In genomic region chr7:141460781-141461715, GRCh38 we compare ENCODE assay signal across 11 cellular contexts.
DNase-seq lines count a peak whose midpoint lies in the region; ATAC-seq and TF ChIP-seq lines count a peak whose summit lies in the region.
"Had no signal": no experiment of that assay in that cellular context is flagged by ENCODE, and none has a peak within 500 bp of the region (broad histone marks: within the 10 kb centered on the region; RNA-seq: fewer than 3 reads in every experiment).

No MANE protein-coding gene starts in this region.

- dilution Hi-C loops in IMR-90 (cut with HindIII; ENCODE audit: low sequenced_read_pairs, unreplicated experiment): no loop called here

- H3K4me1 ChIP-seq in IMR-90 (ENCODE audit: control insufficient read depth, insufficient read depth, low read length) (no peaks in the 10 kb centered on the region), osteoblast (ENCODE audit: insufficient read depth, low read length) (no peaks in the 10 kb centered on the region)

- H2AK9ac ChIP-seq in IMR-90 (replicated peaks; ENCODE audit: low read depth, low read length, poor library complexity): no peak overlapping the region

- no peak overlapping the region for H3K56ac ChIP-seq in IMR-90 (ENCODE audit: extremely low read depth, insufficient read depth, low read length)

- H3K4me2 ChIP-seq in IMR-90 (ENCODE audit: low read depth, low read length): no peak overlapping the region
- H3K4me2 ChIP-seq in osteoblast (ENCODE audit: insufficient read depth, low read length): no peak overlapping the region

- no peaks in the 10 kb centered on the region for H3K79me2 ChIP-seq in osteoblast (ENCODE audit: insufficient read depth, low read length)

- POLR2A ChIA-PET in IMR-90 (lab: Charles Lee; ENCODE audit: unreplicated experiment): no interaction called here

- H2BK15ac ChIP-seq in IMR-90 (ENCODE audit: low read depth, low read length): no peak overlapping the region

- CTCF ChIA-PET in IMR-90 (lab: Yijun Ruan, JAX): no interaction called here

- no peak overlapping the region for H3K4me3 Mint-ChIP-seq in natural killer cell
- H3K4me3 Mint-ChIP-seq: CD8-positive, alpha-beta memory T cell had no signal

- H2BK120ac ChIP-seq in IMR-90 (ENCODE audit: low read depth, low read length): no peak overlapping the region

- WGBS in IMR-90 (ENCODE audit: extremely low coverage in 2 of 2, insufficient read length in 1 of 2), 2 experiments: 6% methylated on average over 3 of the region's 16 CpGs; no CpG with 5 or more reads in 1 of the 2 experiments

- ATAC-seq in IMR-90 (ENCODE audit: low read depth) (no peak), natural killer cell (no peak)
- ATAC-seq: activated CD4-positive, CD25-positive, alpha-beta regulatory T cell treated with anti-CD3 and anti-CD28 coated beads, Interleukin-2, amount 50 U/mL, for 24 hours had no signal

- H4K91ac ChIP-seq in IMR-90 (ENCODE audit: insufficient read depth, low read depth, low read length): no peak overlapping the region

- H3K27me3 Mint-ChIP-seq in natural killer cell (ENCODE audit: low read depth in 2 of 2): peaks cover 13 to 34% of the 10 kb centered on the region in 2 donors

- H3K27ac Mint-ChIP-seq in natural killer cell: no peak overlapping the region
- H3K27ac Mint-ChIP-seq: CD8-positive, alpha-beta memory T cell had no signal

- no peak for TF ChIP-seq CTCF in IMR-90 (conservative IDR thresholded peaks at IDR 0.05; ENCODE audit: low read depth, low read length)
- no peak for TF ChIP-seq CTCF in WERI-Rb-1 (IDR thresholded peaks at IDR 0.05; ENCODE audit: low read depth, low read length)
- TF ChIP-seq CTCF in osteoblast (IDR thresholded peaks at IDR 0.05; ENCODE audit: extremely low read depth, low read depth, low read length): no peak
- no peak for TF ChIP-seq CTCF in natural killer cell (IDR thresholded peaks at IDR 0.05)

- in situ Hi-C loops in IMR-90 (cut with MboI; ENCODE audit: low sequenced_read_pairs): no loop called here

- H3K4ac ChIP-seq in IMR-90 (ENCODE audit: low read depth, low read length): no peak overlapping the region

- H3K9me3 ChIP-seq in IMR-90 (ENCODE audit: control insufficient read depth, insufficient read depth, low read length) (peaks cover 6% of the 10 kb centered on the region; the same call in 1 of the 2 replicates), WERI-Rb-1 (ENCODE audit: severe bottlenecking) (no peaks in the 10 kb centered on the region), osteoblast (ENCODE audit: low read depth, low read length) (no peaks in the 10 kb centered on the region)

- H3K9me1 ChIP-seq in IMR-90 (ENCODE audit: insufficient read depth, low read length): no peaks in the 10 kb centered on the region

- H3K4me1 Mint-ChIP-seq in natural killer cell: no peaks in the 10 kb centered on the region
- H3K4me1 Mint-ChIP-seq: CD8-positive, alpha-beta memory T cell had no signal

- no peak overlapping the region for H3K27ac ChIP-seq in IMR-90 (ENCODE audit: insufficient read depth, low read length)
- H3K27ac ChIP-seq in WERI-Rb-1: no peak overlapping the region
- H3K27ac ChIP-seq in osteoblast (ENCODE audit: low read depth, low read length): no peak overlapping the region

- no peak overlapping the region for H2BK5ac ChIP-seq in IMR-90 (ENCODE audit: low read depth, low read length, poor library complexity, severe bottlenecking)

- H3K36me3 Mint-ChIP-seq in natural killer cell: no peaks in the 10 kb centered on the region
- H3K36me3 Mint-ChIP-seq: CD8-positive, alpha-beta memory T cell had no signal

- no peak overlapping the region for H3K18ac ChIP-seq in IMR-90 (ENCODE audit: low read depth, low read length)

- H3K27me3 ChIP-seq in IMR-90 (ENCODE audit: control insufficient read depth, insufficient read depth, low read length): no peaks in the 10 kb centered on the region
- H3K27me3 ChIP-seq in WERI-Rb-1 (ENCODE audit: insufficient read depth, low read depth, severe bottlenecking): no peaks in the 10 kb centered on the region
- no peaks in the 10 kb centered on the region for H3K27me3 ChIP-seq in osteoblast (ENCODE audit: insufficient read depth, low read length)

- no peak overlapping the region for H3K23ac ChIP-seq in IMR-90 (ENCODE audit: low read depth, low read length)

- H2AFZ ChIP-seq in IMR-90 (replicated peaks; ENCODE audit: low read length, poor library complexity): no peak overlapping the region
- no peak overlapping the region for H2AFZ ChIP-seq in osteoblast (ENCODE audit: low read length)

- H3K36me3 ChIP-seq in IMR-90 (ENCODE audit: control insufficient read depth, insufficient read depth, low read length) (no peaks in the 10 kb centered on the region), WERI-Rb-1 (no peaks in the 10 kb centered on the region), osteoblast (ENCODE audit: insufficient read depth, low read length) (no peaks in the 10 kb centered on the region)

- no peak overlapping the region for H4K5ac ChIP-seq in IMR-90 (ENCODE audit: low read depth, low read length)

- TF ChIP-seq RAD21 in IMR-90 (IDR thresholded peaks at IDR 0.05; ENCODE audit: low read length): no peak

- H3K4me3 ChIP-seq in IMR-90 (ENCODE audit: insufficient read depth, low read depth, low read length) (no peak overlapping the region), WERI-Rb-1 (ENCODE audit: low read depth, low read length) (no peak overlapping the region), osteoblast (ENCODE audit: insufficient read depth, low read length) (no peak overlapping the region)

- H4K8ac ChIP-seq in IMR-90 (ENCODE audit: low read depth in 2 of 2, low read length in 2 of 2): no peak overlapping the region

- no peaks in the 10 kb centered on the region for H3K9me3 Mint-ChIP-seq in natural killer cell

- H3K9ac ChIP-seq in IMR-90 (ENCODE audit: low read depth, low read length): no peak overlapping the region

- DNase-seq in IMR-90: no peak
- DNase-seq in WERI-Rb-1: peak; percentile 20
- peak; percentile 22 for DNase-seq in foreskin melanocyte
- peak; percentile 71 for DNase-seq in osteoblast (ENCODE audit: insufficient read length, low spot score, missing footprints)
- DNase-seq in GF-D8 (lab: John Stamatoyannopoulos, UW): no peak
- no peak for DNase-seq in LoVo (ENCODE audit: low spot score)
- no peak for DNase-seq in NOMO-1 (lab: John Stamatoyannopoulos, UW; ENCODE audit: unreplicated experiment in 2 of 2)
- no peak for DNase-seq in natural killer cell
- DNase-seq: activated naive CD4-positive, alpha-beta T cell treated with Interleukin-2 at 50 U/mL for 16 hours; CD8-positive, alpha-beta memory T cell had no signal

- no TSS peak for BruUV-seq in IMR-90 (replicated peaks; lab: Mats Ljungman, UMichigan)

- no peak overlapping the region for H3K14ac ChIP-seq in IMR-90 (replicated peaks; ENCODE audit: low read depth, low read length)

- no peak overlapping the region for H2BK20ac ChIP-seq in IMR-90 (ENCODE audit: low read depth, low read length)

- no peaks in the 10 kb centered on the region for H4K20me1 ChIP-seq in IMR-90 (ENCODE audit: insufficient read depth, low read length)
- H4K20me1 ChIP-seq in osteoblast (ENCODE audit: insufficient read depth, low read length): no peaks in the 10 kb centered on the region

- intact Hi-C loops in IMR-90 (cut with micrococcal nuclease) (no loop called here), natural killer cell (cut with micrococcal nuclease) (no loop called here)

- TF ChIP-seq POLR2A in IMR-90 (IDR thresholded peaks at IDR 0.05; ENCODE audit: low read depth, low read length): no peak

- no peak overlapping the region for H2AK5ac ChIP-seq in IMR-90 (ENCODE audit: low read depth, low read length)

- H3K79me1 ChIP-seq in IMR-90 (ENCODE audit: low read depth in 1 of 2, low read length in 2 of 2): no peaks in the 10 kb centered on the region

TF ChIP-seq in IMR-90, 13 proteins besides CTCF, POLR2A, EP300 and RAD21:
- peak; percentile 51; the same call in 1 of the 2 replicates for TF ChIP-seq CEBPB (IDR thresholded peaks at IDR 0.05; ENCODE audit: low read depth, low read length)
- TF ChIP-seq FOS (IDR thresholded peaks at IDR 0.05; ENCODE audit: low read depth, low read length): no peak
- TF ChIP-seq ELK1 (IDR thresholded peaks at IDR 0.05; ENCODE audit: borderline replicate concordance, low read depth, low read length): no peak
TF ChIP-seq in IMR-90: peak in this region for 1.

Comparison
In these comparisons a context has a peak if more than half of its experiments do, and no peak if none do; other contexts are left out.
1. DNase-seq: peak in WERI-Rb-1 (single experiment), foreskin melanocyte (single experiment) and osteoblast (single experiment); none in IMR-90 (single experiment), GF-D8 (single experiment), LoVo (single experiment), NOMO-1 (0 of 2) and natural killer cell (single experiment).